In the genomic region with DNA sequence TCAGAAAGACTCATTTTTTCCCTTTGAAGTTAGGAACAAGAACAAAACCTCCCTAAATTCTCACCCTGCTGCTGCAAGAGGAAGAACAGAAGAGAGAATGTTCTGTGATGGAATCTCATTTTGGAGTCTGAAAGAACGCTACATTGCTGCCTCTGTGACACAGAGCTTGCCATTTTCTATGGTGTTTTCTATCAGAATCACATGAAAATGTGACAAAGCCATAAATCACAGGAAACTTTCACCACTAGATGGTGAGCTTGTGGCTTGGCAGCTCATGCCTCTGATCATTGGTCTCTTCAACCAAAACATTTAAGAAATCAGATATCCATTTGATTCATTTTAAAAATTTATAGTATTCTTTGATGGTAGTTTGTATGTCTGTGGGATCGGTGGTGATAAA, we compare ENCODE assay signal across 8 cellular contexts.
DNase-seq lines count a peak whose midpoint lies in the region; ATAC-seq and TF ChIP-seq lines count a peak whose summit lies in the region.

No MANE protein-coding gene starts in this region.

- 0 out of 2 replicates have a peak overlapping the region, but pooled peaks have one; percentile 30 for H2AFZ ChIP-seq in Loucy (ENCODE audit: low read length)

- no peaks in the 10 kb centered on the region for H3K9me2 ChIP-seq in Loucy (replicated peaks; ENCODE audit: low read depth, low read length)

- no peaks in the 10 kb centered on the region for H3K9me3 ChIP-seq in Loucy (ENCODE audit: insufficient read depth, low read depth, low read length)

- H3F3A ChIP-seq in Loucy (ENCODE audit: low read depth), result no peaks in the 10 kb centered on the region

- TF ChIP-seq CTCF in GM06990 (IDR thresholded peaks at IDR 0.05; ENCODE audit: insufficient read depth, low read length, poor library complexity, severe bottlenecking) (peak; percentile 51), Loucy (conservative IDR thresholded peaks at IDR 0.05; ENCODE audit: low read length) (peak; percentile 41)

- H4K20me1 ChIP-seq in Loucy (ENCODE audit: insufficient read depth, low read length, poor library complexity, severe bottlenecking), result no peaks in the 10 kb centered on the region

- no peaks in the 10 kb centered on the region for H3K79me2 ChIP-seq in Loucy (ENCODE audit: insufficient read depth, low read length)

- no peaks in the 10 kb centered on the region for H3K4me1 ChIP-seq in Loucy (ENCODE audit: insufficient read depth, low read length, poor library complexity, severe bottlenecking)

- ATAC-seq in HG02610 (IDR thresholded peaks at IDR 0.05; ENCODE audit: unreplicated experiment) (no peak), GM21360 (IDR thresholded peaks at IDR 0.05; ENCODE audit: unreplicated experiment) (no peak)

- H3K4me2 ChIP-seq in Loucy (ENCODE audit: low read depth, low read length, poor library complexity, severe bottlenecking), result no peak overlapping the region

- H3K4me3 ChIP-seq in GM06990 (replicated peaks; ENCODE audit: low read depth, low read length) (no peak overlapping the region), Loucy (ENCODE audit: low read length, poor library complexity, severe bottlenecking) (no peak overlapping the region)

- H3K36me3 ChIP-seq in GM06990 (ENCODE audit: control insufficient read depth, insufficient read depth, low read length) (no peaks in the 10 kb centered on the region), Loucy (ENCODE audit: insufficient read depth, low read length) (no peaks in the 10 kb centered on the region)

- DNase-seq in GM06990 (ENCODE audit: extremely low read depth, insufficient read length) (no peak), dedifferentiated amniotic fluid mesenchymal stem cell (ENCODE audit: extremely low spot score) (peak; percentile 42), middle frontal gyrus (ENCODE audit: extremely low spot score, low spot score) (peak; percentile 65), NK-92 (lab: John Stamatoyannopoulos, UW; ENCODE audit: unreplicated experiment) (no peak)
- no peak for DNase-seq in activated effector memory CD4-positive, alpha-beta T cell treated with anti-CD3 and anti-CD28 coated beads, Interleukin-2, amount 50 U/mL, for 16 hours

- no peak overlapping the region for H3K9ac ChIP-seq in Loucy (ENCODE audit: low read depth, low read length, poor library complexity, severe bottlenecking)

- H3K27me3 ChIP-seq in GM06990 (replicated peaks; ENCODE audit: control insufficient read depth, insufficient read depth, low read length) (no peaks in the 10 kb centered on the region), Loucy (ENCODE audit: insufficient read depth, low read length, poor library complexity, severe bottlenecking) (no peaks in the 10 kb centered on the region)

Comparison
In these comparisons a context has a peak if more than half of its experiments do, and no peak if none do; other contexts are left out.
1. DNase-seq: peak in dedifferentiated amniotic fluid mesenchymal stem cell (single experiment) and middle frontal gyrus (single experiment); none in GM06990 (single experiment), NK-92 (single experiment) and activated effector memory CD4-positive, alpha-beta T cell treated with anti-CD3 and anti-CD28 coated beads, Interleukin-2, amount 50 U/mL, for 16 hours (single experiment).